Comparison of ENCODE assay signal across 22 cellular contexts in genomic region chr14:76986261-76986565, GRCh38. TPM values are rescaled to one million over a fixed set of nuclear protein-coding genes. Genes with fewer than 3 reads are reported as not detected.
DNase-seq lines count a peak whose midpoint lies in the region; ATAC-seq, FAIRE-seq and TF ChIP-seq lines count a peak whose summit lies in the region.
"Had no signal": no experiment of that assay in that cellular context is flagged by ENCODE, and none has a peak within 500 bp of the region (broad histone marks: within the 10 kb centered on the region; RNA-seq: fewer than 3 reads in every experiment).

No MANE protein-coding gene starts in this region.

- intact Hi-C loops in natural killer cell (cut with micrococcal nuclease) = no loop called here

- peak overlapping the region; percentile 13 for H3K27ac Mint-ChIP-seq in activated naive CD8-positive, alpha-beta T cell treated with anti-CD3 and anti-CD28 coated beads, Interleukin-2, amount 10 ng/mL, durations not matched to agents 7 days and 5 days
- no peak overlapping the region for H3K27ac Mint-ChIP-seq in activated naive CD8-positive, alpha-beta T cell treated with anti-CD3 and anti-CD28 coated beads for 36 hours
- peak overlapping the region; percentile 37 to 68 for H3K27ac Mint-ChIP-seq in natural killer cell
- H3K27ac Mint-ChIP-seq: B cell; stimulated activated naive CD8-positive, alpha-beta T cell treated with anti-CD3 and anti-CD28 coated beads, Interleukin-15, amount 100 ng/mL, for 72 hours; T-helper 1 cell treated with Interleukin-12 subunit alpha and Interleukin-12 subunit beta and Interleukin-4 antibody, amounts not matched to agents 30 μg/mL and 1 μg/mL, for 36 hours had no signal

- no peak for FAIRE-seq in H54 (lab: Jason Lieb, UNC)

- peaks cover 5% of the 10 kb centered on the region for H3K36me3 Mint-ChIP-seq in activated naive CD8-positive, alpha-beta T cell treated with anti-CD3 and anti-CD28 coated beads, Interleukin-2, amount 10 ng/mL, durations not matched to agents 7 days and 5 days
- no peaks in the 10 kb centered on the region for H3K36me3 Mint-ChIP-seq in activated naive CD8-positive, alpha-beta T cell treated with anti-CD3 and anti-CD28 coated beads for 36 hours
- H3K36me3 Mint-ChIP-seq in natural killer cell = no peaks in the 10 kb centered on the region

- TF ChIP-seq CTCF in natural killer cell (IDR thresholded peaks at IDR 0.05) = no peak

- H3K27me3 Mint-ChIP-seq in activated naive CD8-positive, alpha-beta T cell treated with anti-CD3 and anti-CD28 coated beads, Interleukin-2, amount 10 ng/mL, durations not matched to agents 7 days and 5 days = peaks cover 3% of the 10 kb centered on the region
- no peaks in the 10 kb centered on the region for H3K27me3 Mint-ChIP-seq in activated naive CD8-positive, alpha-beta T cell treated with anti-CD3 and anti-CD28 coated beads for 36 hours
- no peaks in the 10 kb centered on the region for H3K27me3 Mint-ChIP-seq in natural killer cell (ENCODE audit: low read depth in 2 of 2)
- H3K27me3 Mint-ChIP-seq: B cell; stimulated activated naive CD8-positive, alpha-beta T cell treated with anti-CD3 and anti-CD28 coated beads, Interleukin-15, amount 100 ng/mL, for 72 hours had no signal

- TF ChIP-seq POLR2A in H54 (IDR thresholded peaks at IDR 0.05; ENCODE audit: low read depth, low read length) = no peak

- H3K9me3 Mint-ChIP-seq in activated naive CD8-positive, alpha-beta T cell treated with anti-CD3 and anti-CD28 coated beads, Interleukin-2, amount 10 ng/mL, durations not matched to agents 7 days and 5 days = peaks cover 8% of the 10 kb centered on the region
- H3K9me3 Mint-ChIP-seq in activated naive CD8-positive, alpha-beta T cell treated with anti-CD3 and anti-CD28 coated beads for 36 hours = peaks cover 8% of the 10 kb centered on the region
- H3K9me3 Mint-ChIP-seq in natural killer cell = no peaks in the 10 kb centered on the region

- H3K4me1 Mint-ChIP-seq in activated naive CD8-positive, alpha-beta T cell treated with anti-CD3 and anti-CD28 coated beads, Interleukin-2, amount 10 ng/mL, durations not matched to agents 7 days and 5 days = peaks cover 15% of the 10 kb centered on the region
- H3K4me1 Mint-ChIP-seq in activated naive CD8-positive, alpha-beta T cell treated with anti-CD3 and anti-CD28 coated beads for 36 hours = peaks cover 8% of the 10 kb centered on the region
- H3K4me1 Mint-ChIP-seq in natural killer cell = peaks cover 21 to 25% of the 10 kb centered on the region in 2 donors

- DNase-seq in activated naive CD8-positive, alpha-beta T cell treated with anti-CD3 and anti-CD28 coated beads, Interleukin-2, amount 10 ng/mL, durations not matched to agents 7 days and 5 days = no peak
- DNase-seq in activated naive CD8-positive, alpha-beta T cell treated with anti-CD3 and anti-CD28 coated beads for 36 hours = no peak
- DNase-seq in amniotic epithelial cell (ENCODE audit: low read depth) (peak; percentile 7), natural killer cell (no peak), H54 (ENCODE audit: insufficient read length, low spot score) (no peak)
- DNase-seq: activated CD8-positive, alpha-beta memory T cell treated with anti-CD3 and anti-CD28 coated beads for 24 hours; activated naive CD4-positive, alpha-beta T cell treated with Interleukin-2 at 50 U/mL for 16 hours; GDM1; H7; heart left ventricle; MG63; NCI-H1105 treated with DMSO at 0.1 percent for 48 hours; NCI-H2029; NCI-H345; NCI-H748 treated with DMSO at 0.1 percent for 48 hours; stimulated activated naive CD8-positive, alpha-beta T cell treated with anti-CD3 and anti-CD28 coated beads, Interleukin-15, amount 100 ng/mL, for 72 hours; thyroid gland had no signal

- POLR2A ChIA-PET in activated naive CD8-positive, alpha-beta T cell treated with anti-CD3 and anti-CD28 coated beads, Interleukin-2, amount 10 ng/mL, durations not matched to agents 7 days and 5 days (lab: Charles Lee) = interaction anchor here (0.8 kb wide), 1 partner anchor 41 kb away, joined by 3 read pairs; no protein-coding TSS in a partner anchor

- H3K4me3 Mint-ChIP-seq in activated naive CD8-positive, alpha-beta T cell treated with anti-CD3 and anti-CD28 coated beads, Interleukin-2, amount 10 ng/mL, durations not matched to agents 7 days and 5 days = no peak overlapping the region
- no peak overlapping the region for H3K4me3 Mint-ChIP-seq in activated naive CD8-positive, alpha-beta T cell treated with anti-CD3 and anti-CD28 coated beads for 36 hours
- no peak overlapping the region for H3K4me3 Mint-ChIP-seq in natural killer cell
- H3K4me3 Mint-ChIP-seq: B cell; stimulated activated naive CD8-positive, alpha-beta T cell treated with anti-CD3 and anti-CD28 coated beads, Interleukin-15, amount 100 ng/mL, for 72 hours; T-helper 1 cell treated with Interleukin-12 subunit alpha and Interleukin-12 subunit beta and Interleukin-4 antibody, amounts not matched to agents 30 μg/mL and 1 μg/mL, for 36 hours had no signal

- no peak for ATAC-seq in activated naive CD8-positive, alpha-beta T cell treated with anti-CD3 and anti-CD28 coated beads, Interleukin-2, amount 10 ng/mL, durations not matched to agents 7 days and 5 days (ENCODE audit: low read depth)
- ATAC-seq in natural killer cell = peak in 1 of 3 donors; percentile 38
- no peak for ATAC-seq in GM21447 (IDR thresholded peaks at IDR 0.05; ENCODE audit: unreplicated experiment)
- no peak for ATAC-seq in HG02852 (IDR thresholded peaks at IDR 0.05; ENCODE audit: unreplicated experiment)
- ATAC-seq in GM19397 (IDR thresholded peaks at IDR 0.05; ENCODE audit: unreplicated experiment) = no peak
- ATAC-seq: stimulated activated naive CD8-positive, alpha-beta T cell treated with anti-CD3 and anti-CD28 coated beads, Interleukin-15, amount 100 ng/mL, for 72 hours had no signal

RNA-seq across cellular contexts. Expression of gene IRF2BPL, which starts 42.3 kb away (rescaled TPM):
- 10 to 100 TPM; 38.5 to 41.0 TPM for total RNA-seq in activated naive CD8-positive, alpha-beta T cell treated with anti-CD3 and anti-CD28 coated beads, Interleukin-2, amount 10 ng/mL, durations not matched to agents 7 days and 5 days
- total RNA-seq in activated naive CD8-positive, alpha-beta T cell treated with anti-CD3 and anti-CD28 coated beads for 36 hours = 10 to 100 TPM; 34.8 to 36.2 TPM
- total RNA-seq in natural killer cell = 10 to 100 TPM; 39.3 to 46.5 (median 46.3) TPM
